Comparison of ENCODE assay signal across 1 cellular context in genomic region chr2:86562891-86563649, GRCh38.
A peak's percentile ranks its signal among the peaks of the same experiment; 100 is the strongest.
TF ChIP-seq lines count a peak whose summit lies in the region.

Gene CHMP3, minus strand, starts transcription at chr2:86563443. Its CDS starts 95 bp downstream, at chr2:86563348.

TF ChIP-seq in K562, 482 proteins besides CTCF, POLR2A, EP300 and RAD21 (continued from another document):
- TF ChIP-seq ZNF407 (IDR thresholded peaks at IDR 0.05; ENCODE audit: low read depth) (peak; percentile 57), PRPF4 (IDR thresholded peaks at IDR 0.05; ENCODE audit: insufficient read depth, low read depth, low read length, poor library complexity, severe bottlenecking) (no peak), DIDO1 (tag; IDR thresholded peaks at IDR 0.05; ENCODE audit: low read depth) (no peak), PURB (CRISPR knock-in tag; IDR thresholded peaks at IDR 0.05; ENCODE audit: low read depth) (no peak), ZBTB12 (CRISPR knock-in tag; IDR thresholded peaks at IDR 0.05) (peak; percentile 72), ZFP30 (CRISPR knock-in tag; IDR thresholded peaks at IDR 0.05; ENCODE audit: borderline replicate concordance) (no peak), NR0B1 (IDR thresholded peaks at IDR 0.05; ENCODE audit: partially characterized antibody) (no peak), YY1 (IDR thresholded peaks at IDR 0.05; ENCODE audit: borderline replicate concordance in 1 of 3, control insufficient read depth in 1 of 3, extremely low read depth in 1 of 3, insufficient read depth in 3 of 3, insufficient read length in 1 of 3, insufficient replicate concordance in 2 of 3, low read depth in 1 of 3, low read length in 2 of 3) (peak in 2 of 3 experiments; percentile 11 to 46), ZNF507 (tag; conservative IDR thresholded peaks at IDR 0.05) (no peak), ZFP36 (IDR thresholded peaks at IDR 0.05; ENCODE audit: low read depth, low read length, partially characterized antibody) (no peak), SREBF1 (IDR thresholded peaks at IDR 0.05; ENCODE audit: borderline replicate concordance, low read depth, low read length) (peak; percentile 44; the same call in 1 of the 2 replicates), HEY1 (CRISPR knock-in tag; IDR thresholded peaks at IDR 0.05; ENCODE audit: borderline replicate concordance) (no peak), PYGO2 (tag; IDR thresholded peaks at IDR 0.05) (no peak), BMI1 (IDR thresholded peaks at IDR 0.05; ENCODE audit: low read length) (no peak), ZNF318 (IDR thresholded peaks at IDR 0.05; ENCODE audit: borderline replicate concordance in 1 of 2, low read depth in 1 of 2) (no peak), SUPT5H (IDR thresholded peaks at IDR 0.05) (peak; percentile 93), ZNF121 (CRISPR knock-in tag; conservative IDR thresholded peaks at IDR 0.05) (no peak), MLLT1 (IDR thresholded peaks at IDR 0.05) (no peak), CXXC5 (CRISPR knock-in tag; IDR thresholded peaks at IDR 0.05) (peak; percentile 49), ATF6 (CRISPR knock-in tag; IDR thresholded peaks at IDR 0.05) (no peak; the same call in 1 of the 2 replicates), KDM5B (IDR thresholded peaks at IDR 0.05; ENCODE audit: insufficient replicate concordance, low read depth, low read length) (peak; percentile 57), GMEB1 (CRISPR knock-in tag; IDR thresholded peaks at IDR 0.05) (0 out of 2 replicates have a peak, but pooled peaks have one; percentile 40), MTA1 (IDR thresholded peaks at IDR 0.05; ENCODE audit: borderline replicate concordance) (no peak), TSC22D4 (tag; IDR thresholded peaks at IDR 0.05) (no peak), E2F5 (CRISPR knock-in tag; IDR thresholded peaks at IDR 0.05) (peak; percentile 38; the same call in 1 of the 2 replicates)
